1 cellular context compared by ENCODE assay signal in the genomic region with DNA sequence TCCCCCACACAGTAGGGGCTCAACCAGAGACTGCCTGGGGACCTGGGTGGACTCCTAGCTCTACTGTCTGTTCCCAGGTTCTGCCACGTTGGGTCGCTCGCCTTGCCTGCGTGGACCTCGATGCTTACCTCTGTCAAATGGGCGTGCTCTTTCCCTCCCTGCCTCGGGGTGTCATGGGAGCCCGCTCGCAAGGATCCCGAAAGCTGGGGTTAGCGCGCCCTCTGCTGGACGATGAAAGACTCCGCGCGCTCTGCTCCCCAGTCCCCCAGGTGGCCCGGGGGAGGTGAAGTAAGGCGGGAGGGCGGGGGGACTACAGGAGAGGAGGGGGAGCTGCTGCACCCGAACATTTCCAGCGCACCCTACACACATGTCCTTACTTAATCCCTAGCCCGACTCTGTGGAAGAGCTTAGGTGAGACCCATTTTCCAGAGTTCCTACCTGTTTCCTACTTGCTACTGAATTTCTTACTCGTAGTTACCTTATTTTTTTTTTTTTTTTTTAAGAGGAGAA.
TF ChIP-seq lines count a peak whose summit lies in the region.

No MANE protein-coding gene starts in this region.

TF ChIP-seq in endothelial cell of umbilical vein, 7 proteins besides CTCF, POLR2A, EP300 and RAD21 (continued from another document):
- no peak for TF ChIP-seq JUN (IDR thresholded peaks at IDR 0.05; ENCODE audit: borderline replicate concordance, insufficient read depth, insufficient read length, low read depth)
TF ChIP-seq in endothelial cell of umbilical vein: peak in this region for 1.
